Comparison of ENCODE assay signal across 3 cellular contexts in genomic region chr5:91407204-91407603, GRCh38.
"Had no signal": no experiment of that assay in that cellular context is flagged by ENCODE, and none has a peak within 500 bp of the region (broad histone marks: within the 10 kb centered on the region; RNA-seq: fewer than 3 reads in every experiment).

No MANE protein-coding gene starts in this region.

- ATAC-seq: GM12878 had no signal

- DNase-seq: GDM1, GF-D8 had no signal

- H3K4me3 ChIP-seq: GM12878 had no signal
